ENCODE assay signal across 8 cellular contexts in genomic region chr12:109154485-109155438, GRCh38. TPM values are rescaled to one million over a fixed set of nuclear protein-coding genes. Genes with fewer than 3 reads are reported as not detected.
DNase-seq lines count a peak whose midpoint lies in the region; ATAC-seq and TF ChIP-seq lines count a peak whose summit lies in the region.

No MANE protein-coding gene starts in this region.

- peak; percentile 98 for DNase-seq in H7
- DNase-seq in MV-4-11 (lab: John Stamatoyannopoulos, UW): peak; percentile 58
- peak; percentile 63 to 78 (median 72) for DNase-seq in T-helper 1 cell
- DNase-seq in amniotic epithelial cell (ENCODE audit: low read depth): peak; percentile 61
- peak; percentile 90 for DNase-seq in left ventricle myocardium superior
- peak; percentile 67 to 97 (median 74) for DNase-seq in posterior cingulate gyrus
- DNase-seq in type B pancreatic cell (ENCODE audit: extremely low spot score, unreplicated experiment): peak; percentile 83

- no peaks in the 10 kb centered on the region for H3F3A ChIP-seq in DOHH2 (ENCODE audit: control insufficient read depth, insufficient read depth)

- peak overlapping the region; percentile 77 for H3K27ac Mint-ChIP-seq in type B pancreatic cell

- peak overlapping the region; percentile 43 for H3K27ac ChIP-seq in DOHH2 (ENCODE audit: low read depth, low read length)

- H3K36me3 Mint-ChIP-seq in type B pancreatic cell: no peaks in the 10 kb centered on the region

- TF ChIP-seq CTCF in DOHH2 (IDR thresholded peaks at IDR 0.05; ENCODE audit: low read depth, low read length, poor library complexity, severe bottlenecking) (no peak), type B pancreatic cell (conservative IDR thresholded peaks at IDR 0.05) (no peak)

- H3K9me2 ChIP-seq in DOHH2 (replicated peaks; ENCODE audit: control insufficient read depth, low read length): no peaks in the 10 kb centered on the region

- H3K4me2 ChIP-seq in DOHH2 (ENCODE audit: low read length): peak overlapping the region; percentile 91

- H3K4me3 ChIP-seq in DOHH2 (ENCODE audit: low read length) (peak overlapping the region; percentile 81), H7 (ENCODE audit: insufficient read depth, low read depth, low read length) (peak overlapping the region; percentile 81)

- H4K20me1 ChIP-seq in DOHH2 (ENCODE audit: control insufficient read depth, insufficient read depth, low read depth, low read length): no peaks in the 10 kb centered on the region

- peak; percentile 94 for ATAC-seq in left ventricle myocardium superior

- H3K4me3 Mint-ChIP-seq in type B pancreatic cell: peak overlapping the region; percentile 95

- peaks cover 26% of the 10 kb centered on the region for H3K4me1 ChIP-seq in DOHH2 (ENCODE audit: control insufficient read depth, low read length)

- H3K4me1 Mint-ChIP-seq in type B pancreatic cell (ENCODE audit: unreplicated experiment): peaks cover 14% of the 10 kb centered on the region

- intact Hi-C loops in left ventricle myocardium superior (cut with micrococcal nuclease): no loop called here
- intact Hi-C loops in posterior cingulate gyrus (cut with DNase I): loop anchor here (5.0 kb wide), 1 partner anchor 42 kb away; no protein-coding TSS in a partner anchor

- H3K79me2 ChIP-seq in DOHH2 (ENCODE audit: control insufficient read depth, low read length): no peaks in the 10 kb centered on the region

- H3K27me3 ChIP-seq in DOHH2 (ENCODE audit: control insufficient read depth, low read length) (peaks cover 5% of the 10 kb centered on the region), H7 (ENCODE audit: control insufficient read depth, insufficient read depth, low read length) (peaks cover 7% of the 10 kb centered on the region; the same call in 1 of the 2 replicates)

- no peaks in the 10 kb centered on the region for H3K9me3 ChIP-seq in DOHH2 (ENCODE audit: control insufficient read depth, insufficient read depth, low read length)

- H3K9me3 Mint-ChIP-seq in type B pancreatic cell: no peaks in the 10 kb centered on the region

- H3K36me3 ChIP-seq in DOHH2 (ENCODE audit: control insufficient read depth, low read length) (no peaks in the 10 kb centered on the region), H7 (replicated peaks; ENCODE audit: control insufficient read depth, insufficient read depth, low read length) (no peaks in the 10 kb centered on the region)

- peaks cover 11% of the 10 kb centered on the region for H3K27me3 Mint-ChIP-seq in type B pancreatic cell

RNA-seq across cellular contexts. Expression of gene ACACB, which starts 38.4 kb away (rescaled TPM):
- total RNA-seq in H7 (2014; rRNA removed; shearing (Covaris generic)): 3.8 and 13.4 TPM in 2 replicates
- total RNA-seq in left ventricle myocardium superior: 177 TPM
- total RNA-seq in type B pancreatic cell (ENCODE audit: low replicate concordance): 14.6 and 22.7 TPM in 2 replicates

RNA-seq across cellular contexts. Expression of gene UNG, which starts 57.4 kb away (rescaled TPM):
- total RNA-seq in H7 (2014; rRNA removed; shearing (Covaris generic)): 116 and 127 TPM in 2 replicates
- total RNA-seq in left ventricle myocardium superior (25.9 TPM), type B pancreatic cell (ENCODE audit: low replicate concordance) (49.8 and 63.0 TPM in 2 replicates)

Comparison
In these comparisons a context has a peak if more than half of its experiments do, and no peak if none do; other contexts are left out.
1. Peak in every context shown above with its lines: DNase-seq, ATAC-seq, H3K4me3 ChIP-seq and H3K27ac ChIP-seq.